In genomic region chr7:26789481-26790175, GRCh38 we compare ENCODE assay signal across 15 cellular contexts.
DNase-seq lines count a peak whose midpoint lies in the region; ATAC-seq and TF ChIP-seq lines count a peak whose summit lies in the region.
"Had no signal": no experiment of that assay in that cellular context is flagged by ENCODE, and none has a peak within 500 bp of the region (broad histone marks: within the 10 kb centered on the region; RNA-seq: fewer than 3 reads in every experiment).

No MANE protein-coding gene starts in this region.

- no peaks in the 10 kb centered on the region for H3K4me1 Mint-ChIP-seq in T-cell
- H3K4me1 Mint-ChIP-seq in activated T-helper 1 cell treated with anti-CD3 and anti-CD28 coated beads, Interleukin-12 subunit alpha, Interleukin-12 subunit beta, Interleukin-2, Interleukin-4 antibody, amounts not matched to agents 30 ng/mL and 10 ng/mL and 1 ng/mL, durations not matched to agents 14 hours and 24 hours and 36 hours (ENCODE audit: low read depth), result no peaks in the 10 kb centered on the region

- H3K27ac ChIP-seq in prostate gland (no peak overlapping the region), right cardiac atrium (ENCODE audit: low read length) (no peak overlapping the region)
- H3K27ac ChIP-seq: SK-N-MC had no signal

- H3K27ac Mint-ChIP-seq in T-cell, result no peak overlapping the region
- H3K27ac Mint-ChIP-seq in activated T-helper 1 cell treated with anti-CD3 and anti-CD28 coated beads, Interleukin-12 subunit alpha, Interleukin-12 subunit beta, Interleukin-2, Interleukin-4 antibody, amounts not matched to agents 30 ng/mL and 10 ng/mL and 1 ng/mL, durations not matched to agents 14 hours and 24 hours and 36 hours, result no peak overlapping the region
- H3K27ac Mint-ChIP-seq: CD4-positive, alpha-beta T cell had no signal

- H3K36me3 Mint-ChIP-seq in T-cell, result no peaks in the 10 kb centered on the region
- H3K36me3 Mint-ChIP-seq in activated T-helper 1 cell treated with anti-CD3 and anti-CD28 coated beads, Interleukin-12 subunit alpha, Interleukin-12 subunit beta, Interleukin-2, Interleukin-4 antibody, amounts not matched to agents 30 ng/mL and 10 ng/mL and 1 ng/mL, durations not matched to agents 14 hours and 24 hours and 36 hours (ENCODE audit: low read depth), result no peaks in the 10 kb centered on the region

- no peaks in the 10 kb centered on the region for H3K36me3 ChIP-seq in prostate gland
- H3K36me3 ChIP-seq: BE2C had no signal

- H3K9me3 Mint-ChIP-seq in T-cell, result no peaks in the 10 kb centered on the region
- no peaks in the 10 kb centered on the region for H3K9me3 Mint-ChIP-seq in activated T-helper 1 cell treated with anti-CD3 and anti-CD28 coated beads, Interleukin-12 subunit alpha, Interleukin-12 subunit beta, Interleukin-2, Interleukin-4 antibody, amounts not matched to agents 30 ng/mL and 10 ng/mL and 1 ng/mL, durations not matched to agents 14 hours and 24 hours and 36 hours
- H3K9me3 Mint-ChIP-seq: CD4-positive, alpha-beta T cell had no signal

- no peak overlapping the region for H3K4me3 Mint-ChIP-seq in T-cell
- H3K4me3 Mint-ChIP-seq in activated T-helper 1 cell treated with anti-CD3 and anti-CD28 coated beads, Interleukin-12 subunit alpha, Interleukin-12 subunit beta, Interleukin-2, Interleukin-4 antibody, amounts not matched to agents 30 ng/mL and 10 ng/mL and 1 ng/mL, durations not matched to agents 14 hours and 24 hours and 36 hours, result no peak overlapping the region
- H3K4me3 Mint-ChIP-seq: CD4-positive, alpha-beta T cell had no signal

- TF ChIP-seq POLR2A in prostate gland (IDR thresholded peaks at IDR 0.05), result no peak

- no peak for DNase-seq in HEK293T (ENCODE audit: extremely low spot score)
- peak; percentile 77 for DNase-seq in NCI-H1105 treated with DMSO at 0.1 percent for 48 hours (lab: John Stamatoyannopoulos, UW)
- DNase-seq in NCI-H2081 treated with DMSO at 0.1 percent for 48 hours (lab: John Stamatoyannopoulos, UW), result peak; percentile 84
- peak; percentile 27 for DNase-seq in cerebellum (ENCODE audit: low spot score)
- no peak for DNase-seq in prostate gland (ENCODE audit: low spot score)
- no peak for DNase-seq in right cardiac atrium
- no peak for DNase-seq in T-cell
- no peak for DNase-seq in activated T-helper 1 cell treated with anti-CD3 and anti-CD28 coated beads, Interleukin-12 subunit alpha, Interleukin-12 subunit beta, Interleukin-2, Interleukin-4 antibody, amounts not matched to agents 30 ng/mL and 10 ng/mL and 1 ng/mL, durations not matched to agents 14 hours and 24 hours and 36 hours (ENCODE audit: low spot score)
- DNase-seq: BE2C; CD4-positive, alpha-beta T cell; HCEC 1CT; MV-4-11; NCI-H2029; NCI-H226 had no signal

- H3K27me3 Mint-ChIP-seq in T-cell, result no peaks in the 10 kb centered on the region
- H3K27me3 Mint-ChIP-seq in activated T-helper 1 cell treated with anti-CD3 and anti-CD28 coated beads, Interleukin-12 subunit alpha, Interleukin-12 subunit beta, Interleukin-2, Interleukin-4 antibody, amounts not matched to agents 30 ng/mL and 10 ng/mL and 1 ng/mL, durations not matched to agents 14 hours and 24 hours and 36 hours (ENCODE audit: insufficient read depth), result peaks cover 8% of the 10 kb centered on the region

- POLR2A ChIA-PET in HEK293T (lab: Yijun Ruan, JAX), result no interaction called here
- POLR2A ChIA-PET in T-cell (lab: Charles Lee), result no interaction called here

- H3K4me1 ChIP-seq in prostate gland (replicated peaks), result no peaks in the 10 kb centered on the region
- H3K4me1 ChIP-seq in right cardiac atrium (ENCODE audit: control insufficient read depth, insufficient read depth, low read length), result no peaks in the 10 kb centered on the region
- H3K4me1 ChIP-seq: BE2C had no signal

- no peaks in the 10 kb centered on the region for H3K9me3 ChIP-seq in prostate gland
- no peaks in the 10 kb centered on the region for H3K9me3 ChIP-seq in right cardiac atrium (ENCODE audit: control insufficient read depth, low read length)
- H3K9me3 ChIP-seq: BE2C had no signal

- intact Hi-C loops in prostate gland (cut with DNase I) (no loop called here), right cardiac atrium (cut with DNase I) (no loop called here)
- intact Hi-C loops in activated T-helper 1 cell treated with anti-CD3 and anti-CD28 coated beads, Interleukin-12 subunit alpha, Interleukin-12 subunit beta, Interleukin-2, Interleukin-4 antibody, amounts not matched to agents 30 ng/mL and 10 ng/mL and 1 ng/mL, durations not matched to agents 14 hours and 24 hours and 36 hours (cut with micrococcal nuclease), result no loop called here

- ATAC-seq in right cardiac atrium (no peak), T-cell (replicated peaks in 1 of 4) (no peak)

- CTCF ChIA-PET in HEK293T (lab: Yijun Ruan, JAX), result interaction anchor here (0.6 kb wide), 2 partner anchors 266 to 1245 kb away, joined by 3 to 5 read pairs; no protein-coding TSS in a partner anchor
- CTCF ChIA-PET in T-cell (lab: Charles Lee), result interaction anchor here in 1 of 2 donors (0.6 kb wide), 2 partner anchors 448 to 692 kb away, joined by 3 to 5 read pairs; no protein-coding TSS in a partner anchor

- no peak for TF ChIP-seq CTCF in prostate gland (IDR thresholded peaks at IDR 0.05)

- H3K4me3 ChIP-seq in prostate gland, result no peak overlapping the region
- H3K4me3 ChIP-seq in right cardiac atrium (ENCODE audit: low read length), result no peak overlapping the region
- H3K4me3 ChIP-seq: SK-N-MC had no signal

- no peaks in the 10 kb centered on the region for H3K27me3 ChIP-seq in prostate gland (replicated peaks; ENCODE audit: insufficient read depth)
- no peaks in the 10 kb centered on the region for H3K27me3 ChIP-seq in right cardiac atrium (ENCODE audit: control insufficient read depth, insufficient read depth)

- WGBS in prostate gland, result 94% methylated on average over 5 of the region's 5 CpGs
- 94% methylated on average over 5 of the region's 5 CpGs for WGBS in right cardiac atrium

TF ChIP-seq in HEK293T, 16 proteins besides CTCF, POLR2A, EP300 and RAD21:
- TF ChIP-seq CTBP1 (IDR thresholded peaks at IDR 0.05; ENCODE audit: borderline replicate concordance), result no peak
- no peak for TF ChIP-seq NFRKB (IDR thresholded peaks at IDR 0.05)
- no peak for TF ChIP-seq HDGF (IDR thresholded peaks at IDR 0.05; ENCODE audit: borderline replicate concordance)
- peak; percentile 76 for TF ChIP-seq PKNOX1 (IDR thresholded peaks at IDR 0.05)
TF ChIP-seq in HEK293T: peak in this region for 1.

Comparison
In these comparisons a context has a peak if more than half of its experiments do, and no peak if none do; other contexts are left out.
1. DNase-seq: peak in NCI-H1105 treated with DMSO at 0.1 percent for 48 hours (single experiment), NCI-H2081 treated with DMSO at 0.1 percent for 48 hours (single experiment) and cerebellum (single experiment); none in HEK293T (single experiment), prostate gland (single experiment), right cardiac atrium (0 of 3), T-cell (0 of 34) and activated T-helper 1 cell treated with anti-CD3 and anti-CD28 coated beads, Interleukin-12 subunit alpha, Interleukin-12 subunit beta, Interleukin-2, Interleukin-4 antibody, amounts not matched to agents 30 ng/mL and 10 ng/mL and 1 ng/mL, durations not matched to agents 14 hours and 24 hours and 36 hours (single experiment).